ENCODE assay signal across 8 cellular contexts in genomic region chr2:15450808-15451207, GRCh38.
"Had no signal": no experiment of that assay in that cellular context is flagged by ENCODE, and none has a peak within 500 bp of the region (broad histone marks: within the 10 kb centered on the region; RNA-seq: fewer than 3 reads in every experiment).

No MANE protein-coding gene starts in this region.

- H3K27ac Mint-ChIP-seq: HFFc6 had no signal

- H3K9me3 ChIP-seq: HAP-1 had no signal

- H3K27ac ChIP-seq: GM23248, HL-60 had no signal

- H3K36me3 ChIP-seq: HAP-1 had no signal

- ATAC-seq: HCT116 had no signal

- H3K4me3 Mint-ChIP-seq: HFFc6 had no signal

- H3K4me3 ChIP-seq: GM23248, HAP-1 had no signal

- DNase-seq: GM23248, GOT3, H7, HFFc6, IMR-90 had no signal
